1 cellular context compared by ENCODE assay signal in genomic region chr10:89699581-89700064, GRCh38.
A peak's percentile ranks its signal among the peaks of the same experiment; 100 is the strongest.
TF ChIP-seq lines count a peak whose summit lies in the region.

No MANE protein-coding gene starts in this region.

TF ChIP-seq in HepG2, 621 proteins besides CTCF, POLR2A, EP300 and RAD21 (continued from another document and continues in another):
- no peak for TF ChIP-seq BCLAF1 (IDR thresholded peaks at IDR 0.05)
- TF ChIP-seq PRMT3 (CRISPR knock-in tag; IDR thresholded peaks at IDR 0.05; ENCODE audit: borderline replicate concordance, low read depth): peak; percentile 58; the same call in 1 of the 2 replicates
- no peak for TF ChIP-seq TSC22D2 (CRISPR knock-in tag; IDR thresholded peaks at IDR 0.05; ENCODE audit: borderline replicate concordance)
- TF ChIP-seq PLSCR1 (CRISPR knock-in tag; IDR thresholded peaks at IDR 0.05; ENCODE audit: borderline replicate concordance): no peak
- peak; percentile 78 for TF ChIP-seq BCL6 (CRISPR knock-in tag; IDR thresholded peaks at IDR 0.05)
- TF ChIP-seq ZNF546 (CRISPR knock-in tag; conservative IDR thresholded peaks at IDR 0.05): no peak
- TF ChIP-seq SMAD9 (CRISPR knock-in tag; IDR thresholded peaks at IDR 0.05): no peak
- TF ChIP-seq EZH2 (conservative IDR thresholded peaks at IDR 0.05; ENCODE audit: low read depth, low read length): no peak
- no peak for TF ChIP-seq ZNF501 (CRISPR knock-in tag; IDR thresholded peaks at IDR 0.05)
- no peak for TF ChIP-seq TRIM24 (CRISPR knock-in tag; IDR thresholded peaks at IDR 0.05)
- TF ChIP-seq ELF4 (CRISPR knock-in tag; IDR thresholded peaks at IDR 0.05; ENCODE audit: borderline replicate concordance): no peak
- no peak for TF ChIP-seq ZC3H13 (CRISPR knock-in tag; IDR thresholded peaks at IDR 0.05)
- peak; percentile 88 for TF ChIP-seq SOX5 (CRISPR knock-in tag; IDR thresholded peaks at IDR 0.05; ENCODE audit: borderline replicate concordance)
- TF ChIP-seq MYC (CRISPR knock-in tag; IDR thresholded peaks at IDR 0.05; ENCODE audit: borderline replicate concordance): peak; percentile 28; the same call in 1 of the 2 replicates
- no peak; the same call in 1 of the 2 replicates for TF ChIP-seq ZNF878 (CRISPR knock-in tag; IDR thresholded peaks at IDR 0.05)
- TF ChIP-seq DNMT3B (CRISPR knock-in tag; conservative IDR thresholded peaks at IDR 0.05): no peak
- no peak for TF ChIP-seq NFAT5 (CRISPR knock-in tag; IDR thresholded peaks at IDR 0.05)
- peak; percentile 35; the same call in 1 of the 2 replicates for TF ChIP-seq TOE1 (CRISPR knock-in tag; IDR thresholded peaks at IDR 0.05)
- TF ChIP-seq ZNF296 (CRISPR knock-in tag; conservative IDR thresholded peaks at IDR 0.05): no peak
- TF ChIP-seq FOXP4 (CRISPR knock-in tag; IDR thresholded peaks at IDR 0.05): peak; percentile 92
- TF ChIP-seq ESRRA (CRISPR knock-in tag; IDR thresholded peaks at IDR 0.05; ENCODE audit: low read depth): no peak
- TF ChIP-seq ZNF414 (CRISPR knock-in tag; IDR thresholded peaks at IDR 0.05): no peak
- no peak for TF ChIP-seq LBX2 (CRISPR knock-in tag; IDR thresholded peaks at IDR 0.05; ENCODE audit: borderline replicate concordance)
- no peak for TF ChIP-seq UBTF (CRISPR knock-in tag; IDR thresholded peaks at IDR 0.05)
- no peak for TF ChIP-seq ZBTB10 (CRISPR knock-in tag; IDR thresholded peaks at IDR 0.05; ENCODE audit: borderline replicate concordance)
- no peak; the same call in 1 of the 2 replicates for TF ChIP-seq ZNF704 (CRISPR knock-in tag; IDR thresholded peaks at IDR 0.05; ENCODE audit: borderline replicate concordance)
- TF ChIP-seq AHR (CRISPR knock-in tag; IDR thresholded peaks at IDR 0.05): no peak
- no peak for TF ChIP-seq MXD1 (CRISPR knock-in tag; IDR thresholded peaks at IDR 0.05)
- no peak for TF ChIP-seq FLYWCH1 (CRISPR knock-in tag; IDR thresholded peaks at IDR 0.05)
- TF ChIP-seq LRRFIP1 (CRISPR knock-in tag; conservative IDR thresholded peaks at IDR 0.05): no peak
- TF ChIP-seq ZBTB3 (CRISPR knock-in tag; IDR thresholded peaks at IDR 0.05; ENCODE audit: borderline replicate concordance, low read depth): no peak
- TF ChIP-seq SRSF1 (optimal IDR thresholded peaks at IDR 0.05; ENCODE audit: low read depth, low read length): no peak
- TF ChIP-seq SMYD3 (CRISPR knock-in tag; IDR thresholded peaks at IDR 0.05): no peak
